Comparison of ENCODE assay signal across 9 cellular contexts in the genomic region with DNA sequence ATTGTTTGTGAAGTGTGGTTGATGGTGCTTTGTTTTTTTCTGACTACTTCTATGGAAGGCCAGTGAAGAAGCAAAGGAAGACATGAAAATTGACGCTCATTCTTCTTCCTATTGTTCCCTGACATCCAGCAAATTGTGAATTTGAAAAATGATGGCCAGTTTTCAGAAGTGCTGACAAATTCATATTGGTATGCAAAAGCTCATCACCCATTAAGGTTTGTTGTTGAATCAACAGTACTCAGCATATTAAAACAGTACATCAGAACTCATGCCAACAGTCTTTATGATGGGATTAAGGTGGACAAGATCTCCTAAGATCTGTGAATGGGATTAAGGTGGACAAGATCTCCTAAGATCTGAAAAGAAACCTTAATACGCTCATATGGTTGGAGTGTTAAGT. TPM values are rescaled to one million over a fixed set of nuclear protein-coding genes. Genes with fewer than 3 reads are reported as not detected.
DNase-seq lines count a peak whose midpoint lies in the region; TF ChIP-seq lines count a peak whose summit lies in the region.
"Had no signal": no experiment of that assay in that cellular context is flagged by ENCODE, and none has a peak within 500 bp of the region (broad histone marks: within the 10 kb centered on the region; RNA-seq: fewer than 3 reads in every experiment).

No MANE protein-coding gene starts in this region.

- H3K4me1 Mint-ChIP-seq in T-helper 2 cell treated with Interferon-gamma antibody and Interleukin-4, amounts not matched to agents 5 μg/mL and 100 μg/mL, for 36 hours (ENCODE audit: low read depth), result peaks cover 16% of the 10 kb centered on the region

- peak overlapping the region; percentile 100 for H3K4me2 ChIP-seq in smooth muscle cell

- 93% methylated on average over 2 of the region's 2 CpGs for WGBS in smooth muscle cell (ENCODE audit: low lambda C conversion rate)

- peaks cover 11% of the 10 kb centered on the region for H3K4me1 ChIP-seq in smooth muscle cell (ENCODE audit: low read depth)

- peaks cover 35% of the 10 kb centered on the region for H3K79me2 ChIP-seq in smooth muscle cell (ENCODE audit: low read depth)

- H4K20me1 ChIP-seq in smooth muscle cell (ENCODE audit: low read depth), result peaks cover 3% of the 10 kb centered on the region

- TF ChIP-seq CTCF in fibroblast of villous mesenchyme (IDR thresholded peaks at IDR 0.05; ENCODE audit: insufficient read depth, low read depth, low read length) (no peak), smooth muscle cell (IDR thresholded peaks at IDR 0.05; ENCODE audit: borderline replicate concordance, insufficient read depth, poor library complexity, severe bottlenecking) (no peak)

- H3K36me3 Mint-ChIP-seq in T-helper 2 cell treated with Interferon-gamma antibody and Interleukin-4, amounts not matched to agents 5 μg/mL and 100 μg/mL, for 36 hours (ENCODE audit: low read depth), result peaks cover 5% of the 10 kb centered on the region

- no peaks in the 10 kb centered on the region for H3K36me3 ChIP-seq in smooth muscle cell (ENCODE audit: low read depth)

- H3K9me3 Mint-ChIP-seq in T-helper 2 cell treated with Interferon-gamma antibody and Interleukin-4, amounts not matched to agents 5 μg/mL and 100 μg/mL, for 36 hours, result no peaks in the 10 kb centered on the region

- no peaks in the 10 kb centered on the region for H3K27me3 Mint-ChIP-seq in T-helper 2 cell treated with Interferon-gamma antibody and Interleukin-4, amounts not matched to agents 5 μg/mL and 100 μg/mL, for 36 hours (ENCODE audit: low read depth)

- H2AFZ ChIP-seq in smooth muscle cell (ENCODE audit: low read depth), result no peak overlapping the region

- no peaks in the 10 kb centered on the region for H3K27me3 ChIP-seq in smooth muscle cell (ENCODE audit: low read depth)

- H3K9me3 ChIP-seq in smooth muscle cell (replicated peaks; ENCODE audit: low read depth), result no peaks in the 10 kb centered on the region

- peak overlapping the region; percentile 90 for H3K4me3 Mint-ChIP-seq in T-helper 2 cell treated with Interferon-gamma antibody and Interleukin-4, amounts not matched to agents 5 μg/mL and 100 μg/mL, for 36 hours

- peak overlapping the region; percentile 96 for H3K27ac Mint-ChIP-seq in T-helper 2 cell treated with Interferon-gamma antibody and Interleukin-4, amounts not matched to agents 5 μg/mL and 100 μg/mL, for 36 hours

- no peak for DNase-seq in T-helper 2 cell treated with Interferon-gamma antibody and Interleukin-4, amounts not matched to agents 5 μg/mL and 100 μg/mL, for 36 hours (ENCODE audit: low spot score)
- DNase-seq in T-helper 2 cell, result no peak
- DNase-seq in SK-MEL-5 (ENCODE audit: low read depth, low spot score), result peak; percentile 9
- DNase-seq in fibroblast of villous mesenchyme (ENCODE audit: low read depth), result no peak
- no peak for DNase-seq in smooth muscle cell (lab: John Stamatoyannopoulos, UW; ENCODE audit: unreplicated experiment)
- no peak for DNase-seq in dermis blood vessel endothelial cell
- no peak for DNase-seq in NCI-H2227 treated with DMSO at 0.1 percent for 48 hours (lab: John Stamatoyannopoulos, UW)
- DNase-seq in dedifferentiated amniotic fluid mesenchymal stem cell (ENCODE audit: extremely low spot score), result no peak

- H3K9ac ChIP-seq in smooth muscle cell (ENCODE audit: low read depth), result peak overlapping the region; percentile 99

- in situ Hi-C loops in SK-MEL-5 (cut with HindIII; ENCODE audit: low pct_unique_long_range_greater_than_20kb, low sequenced_read_pairs), result loop anchor here (25.0 kb wide), 1 partner anchor 105 kb away; no protein-coding TSS in a partner anchor

- peak overlapping the region; percentile 76 for H3K4me3 ChIP-seq in fibroblast of villous mesenchyme (ENCODE audit: low read depth, low read length)
- peak overlapping the region; percentile 87 for H3K4me3 ChIP-seq in smooth muscle cell

- peak overlapping the region; percentile 86 for H3K27ac ChIP-seq in smooth muscle cell (ENCODE audit: low read depth)

- H3F3A ChIP-seq in smooth muscle cell (ENCODE audit: low read depth), result peaks cover 12% of the 10 kb centered on the region

RNA-seq across cellular contexts. Expression of gene MTG2, which starts 1.0 kb away (rescaled TPM):
- 27.1 and 29.6 TPM in 2 replicates for total RNA-seq in SK-MEL-5 (2014; rRNA removed; shearing (Covaris generic))
- 54.7 and 58.9 TPM in 2 replicates for polyA plus RNA-seq in SK-MEL-5 (2015; cell fraction: cytosol; rRNA removed)
- polyA plus RNA-seq in SK-MEL-5 (2015; cell fraction: nucleus; rRNA removed), result 104 and 110 TPM in 2 replicates
- total RNA-seq in fibroblast of villous mesenchyme (19.9 and 22.5 TPM in 2 replicates), smooth muscle cell (19.9 and 21.9 TPM in 2 replicates), dermis blood vessel endothelial cell (19.3 and 26.7 TPM in 2 replicates)
- polyA plus RNA-seq in smooth muscle cell, result 13.4 and 17.9 TPM in 2 replicates

RNA-seq across cellular contexts. Expression of gene SS18L1, which starts 38.2 kb away (rescaled TPM):
- total RNA-seq in SK-MEL-5 (2014; rRNA removed; shearing (Covaris generic)), result 20.6 and 23.9 TPM in 2 replicates
- 27.1 and 28.7 TPM in 2 replicates for polyA plus RNA-seq in SK-MEL-5 (2015; cell fraction: cytosol; rRNA removed)
- polyA plus RNA-seq in SK-MEL-5 (2015; cell fraction: nucleus; rRNA removed), result 87.9 and 114 TPM in 2 replicates
- 14.2 and 14.8 TPM in 2 replicates for total RNA-seq in fibroblast of villous mesenchyme
- 10.1 and 15.1 TPM in 2 replicates for total RNA-seq in smooth muscle cell
- polyA plus RNA-seq in smooth muscle cell, result 1.1 and 2.3 TPM in 2 replicates
- total RNA-seq in dermis blood vessel endothelial cell, result 13.8 and 16.5 TPM in 2 replicates

RNA-seq across cellular contexts. Expression of gene HRH3, which starts 38.3 kb away (rescaled TPM):
- total RNA-seq in SK-MEL-5 (2014; rRNA removed; shearing (Covaris generic)), result not detected in 2 replicates
- not detected in 2 replicates for polyA plus RNA-seq in SK-MEL-5 (2015; cell fraction: cytosol; rRNA removed)
- not detected in 2 replicates for polyA plus RNA-seq in SK-MEL-5 (2015; cell fraction: nucleus; rRNA removed)
- not detected in 2 replicates for total RNA-seq in fibroblast of villous mesenchyme
- not detected in 2 replicates for total RNA-seq in smooth muscle cell
- polyA plus RNA-seq in smooth muscle cell, result not detected in 2 replicates
- total RNA-seq in dermis blood vessel endothelial cell, result not detected in 2 replicates
- total RNA-seq: NCI-H460 had no signal

RNA-seq across cellular contexts. Expression of gene PSMA7, which starts 38.6 kb away (rescaled TPM):
- 592 and 662 TPM in 2 replicates for total RNA-seq in SK-MEL-5 (2014; rRNA removed; shearing (Covaris generic))
- 514 and 630 TPM in 2 replicates for polyA plus RNA-seq in SK-MEL-5 (2015; cell fraction: cytosol; rRNA removed)
- 363 and 441 TPM in 2 replicates for polyA plus RNA-seq in SK-MEL-5 (2015; cell fraction: nucleus; rRNA removed)
- total RNA-seq in fibroblast of villous mesenchyme (295 and 322 TPM in 2 replicates), smooth muscle cell (297 and 376 TPM in 2 replicates), dermis blood vessel endothelial cell (450 and 557 TPM in 2 replicates)
- polyA plus RNA-seq in smooth muscle cell, result 461 and 473 TPM in 2 replicates

RNA-seq across cellular contexts. Expression of gene OSBPL2, which starts 56.5 kb away (rescaled TPM):
- 23.5 and 24.0 TPM in 2 replicates for total RNA-seq in SK-MEL-5 (2014; rRNA removed; shearing (Covaris generic))
- 21.0 and 22.7 TPM in 2 replicates for polyA plus RNA-seq in SK-MEL-5 (2015; cell fraction: cytosol; rRNA removed)
- polyA plus RNA-seq in SK-MEL-5 (2015; cell fraction: nucleus; rRNA removed), result 51.1 and 59.0 TPM in 2 replicates
- total RNA-seq in fibroblast of villous mesenchyme, result 27.7 and 36.7 TPM in 2 replicates
- total RNA-seq in smooth muscle cell, result 33.8 and 34.3 TPM in 2 replicates
- polyA plus RNA-seq in smooth muscle cell, result 32.0 and 37.0 TPM in 2 replicates
- 28.9 and 35.7 TPM in 2 replicates for total RNA-seq in dermis blood vessel endothelial cell
